Comparison of ENCODE assay signal across 1 cellular context in the genomic region with DNA sequence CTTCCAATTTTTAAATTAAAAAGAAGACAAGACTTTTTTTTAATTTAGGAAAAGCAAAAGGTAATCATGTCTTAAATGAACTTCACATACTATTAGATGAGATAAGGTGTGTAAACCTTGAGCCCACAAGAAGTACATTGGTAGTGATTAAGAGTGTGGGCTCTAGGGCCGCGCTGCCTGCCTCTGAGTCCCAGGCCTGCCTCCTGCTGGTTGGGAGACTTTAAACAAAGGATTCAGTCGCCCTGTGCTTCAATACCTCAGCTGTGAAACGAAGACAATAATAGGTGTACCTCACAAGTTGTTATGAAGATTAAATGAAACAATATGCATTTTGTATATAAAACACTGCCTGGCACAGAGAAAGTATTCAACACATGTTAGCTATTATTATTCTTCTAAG.
TF ChIP-seq lines count a peak whose summit lies in the region.

No MANE protein-coding gene starts in this region.

TF ChIP-seq in K562, 482 proteins besides CTCF, POLR2A, EP300 and RAD21 (continued from another document):
- no peak for TF ChIP-seq HCFC1 (IDR thresholded peaks at IDR 0.05; ENCODE audit: low read depth, low read length)
